ENCODE assay signal across 9 cellular contexts in the genomic region with DNA sequence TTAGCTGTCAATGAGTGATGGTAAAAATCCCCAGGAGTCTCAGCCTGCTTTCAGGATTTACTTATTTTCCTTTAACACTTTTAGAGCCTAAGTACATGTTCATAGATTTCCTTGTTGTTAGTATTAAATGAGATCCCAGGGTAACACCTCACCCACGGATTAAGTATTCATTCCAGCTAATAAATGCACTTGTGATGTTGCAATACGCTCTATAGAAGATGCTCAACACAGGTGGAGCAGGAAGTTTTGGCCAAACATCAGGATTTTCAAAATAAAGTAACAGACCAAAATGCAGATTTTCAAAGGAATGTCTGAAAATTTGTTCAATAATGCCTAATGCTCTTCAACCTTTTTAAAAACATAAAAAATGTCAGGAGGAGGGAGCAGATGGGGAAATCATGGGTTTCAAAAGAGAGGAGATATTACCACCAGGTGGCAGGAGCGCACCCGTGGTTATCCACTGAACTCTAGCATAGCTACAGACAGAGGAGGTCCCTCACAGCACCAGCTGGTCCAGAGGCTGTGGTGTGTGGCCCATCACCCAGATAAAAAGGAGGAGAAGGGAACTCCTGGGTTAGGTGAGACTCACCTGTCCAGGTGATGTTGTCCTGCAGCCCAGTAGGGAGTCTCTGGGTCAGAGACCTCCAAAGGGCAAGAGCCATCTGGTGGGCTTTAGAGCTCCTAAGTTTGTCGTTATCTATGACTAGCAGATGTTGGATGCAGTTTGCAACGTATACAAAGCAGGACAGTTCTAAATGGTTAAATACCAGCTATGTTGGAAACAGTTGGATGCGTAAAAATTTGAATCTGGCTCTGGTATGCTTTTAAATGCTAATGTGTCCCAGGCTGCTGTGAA.
DNase-seq lines count a peak whose midpoint lies in the region; ATAC-seq and TF ChIP-seq lines count a peak whose summit lies in the region.
"Had no signal": no experiment of that assay in that cellular context is flagged by ENCODE, and none has a peak within 500 bp of the region (broad histone marks: within the 10 kb centered on the region; RNA-seq: fewer than 3 reads in every experiment).

No MANE protein-coding gene starts in this region.

- no peaks in the 10 kb centered on the region for H3K4me1 ChIP-seq in CD8-positive, alpha-beta T cell (ENCODE audit: insufficient read depth, low read length)
- no peaks in the 10 kb centered on the region for H3K4me1 ChIP-seq in Panc1 (ENCODE audit: control insufficient read depth, insufficient read depth, low read length)

- H3K27ac Mint-ChIP-seq in CD8-positive, alpha-beta T cell, result no peak overlapping the region

- H3K27me3 ChIP-seq in CD8-positive, alpha-beta T cell (ENCODE audit: insufficient read depth, low read length), result no peaks in the 10 kb centered on the region
- H3K27me3 ChIP-seq in Panc1 (ENCODE audit: control insufficient read depth, insufficient read depth, low read length), result no peaks in the 10 kb centered on the region

- no peaks in the 10 kb centered on the region for H3K4me1 Mint-ChIP-seq in CD8-positive, alpha-beta T cell (ENCODE audit: low read depth)

- intact Hi-C loops in CD8-positive, alpha-beta T cell (cut with DNase I, micrococcal nuclease), result loop anchor here (1.0 to 5.0 kb wide), 4 partner anchors 184 to 568 kb away; no protein-coding TSS in a partner anchor
- intact Hi-C loops in Panc1 (cut with micrococcal nuclease; ENCODE audit: unreplicated experiment), result loop anchor here (5.0 kb wide), 1 partner anchor 274 kb away; no protein-coding TSS in a partner anchor
- intact Hi-C loops in Right ventricle myocardium superior (cut with DNase I), result loop anchor here (5.0 to 10.0 kb wide), 2 partner anchors 186 to 274 kb away; no protein-coding TSS in a partner anchor

- peak; percentile 46 for TF ChIP-seq CTCF in CD8-positive, alpha-beta T cell (IDR thresholded peaks at IDR 0.05)
- TF ChIP-seq CTCF in Panc1 (IDR thresholded peaks at IDR 0.05), result peak; percentile 71

- no peak for ATAC-seq in CD8-positive, alpha-beta T cell
- peak; percentile 80 for ATAC-seq in GM19043 (IDR thresholded peaks at IDR 0.05; ENCODE audit: low read depth, unreplicated experiment)
- peak; percentile 86 for ATAC-seq in HG03442 (IDR thresholded peaks at IDR 0.05; ENCODE audit: unreplicated experiment)
- ATAC-seq in Panc1, result peak; percentile 77
- ATAC-seq in Right ventricle myocardium superior (ENCODE audit: poor library complexity), result peak; percentile 79
- ATAC-seq: T-helper 17 cell had no signal

- H3K36me3 ChIP-seq in CD8-positive, alpha-beta T cell (ENCODE audit: insufficient read depth, low read length), result no peaks in the 10 kb centered on the region
- H3K36me3 ChIP-seq in Panc1 (ENCODE audit: control insufficient read depth, insufficient read depth, low read length), result no peaks in the 10 kb centered on the region

- peaks cover 17% of the 10 kb centered on the region for H3K27me3 Mint-ChIP-seq in CD8-positive, alpha-beta T cell (ENCODE audit: low read depth)

- in situ Hi-C loops in Panc1 (cut with HindIII; ENCODE audit: low pct_unique_long_range_greater_than_20kb, low sequenced_read_pairs), result no loop called here

- H3K36me3 Mint-ChIP-seq in CD8-positive, alpha-beta T cell, result no peaks in the 10 kb centered on the region

- BruUV-seq in Panc1 (replicated peaks; lab: Mats Ljungman, UMichigan), result no TSS peak

- CTCF ChIA-PET in CD8-positive, alpha-beta T cell (lab: Charles Lee), result interaction anchor here (0.8 to 2.8 kb wide), 7 partner anchors 41 to 569 kb away, joined by 3 to 10 read pairs (median 3); no protein-coding TSS in a partner anchor
- CTCF ChIA-PET in Panc1 (lab: Charles Lee), result interaction anchor here (0.5 kb wide), 1 partner anchor 398 kb away, joined by 7 read pairs; no protein-coding TSS in a partner anchor

- no peak overlapping the region for H3K4me3 ChIP-seq in CD8-positive, alpha-beta T cell (ENCODE audit: low read depth, low read length)
- H3K4me3 ChIP-seq in Panc1 (ENCODE audit: low read depth in 2 of 2, low read length in 2 of 2), result no peak overlapping the region

- no peaks in the 10 kb centered on the region for H3K9me3 ChIP-seq in CD8-positive, alpha-beta T cell (ENCODE audit: low read length)
- no peaks in the 10 kb centered on the region for H3K9me3 ChIP-seq in Panc1 (ENCODE audit: control insufficient read depth, insufficient read depth, low read depth, low read length)

- H3K9me3 Mint-ChIP-seq in CD8-positive, alpha-beta T cell, result no peaks in the 10 kb centered on the region

- peak in 5 of 7 experiments; percentile 9 to 54 (median 32) for DNase-seq in CD8-positive, alpha-beta T cell
- DNase-seq in Panc1 (ENCODE audit: low read depth, low spot score) (no peak), Right ventricle myocardium superior (peak; percentile 63), putamen (ENCODE audit: low spot score) (peak; percentile 30), germinal center (ENCODE audit: low spot score) (no peak)
- peak; percentile 40 for DNase-seq in activated naive CD4-positive, alpha-beta T cell treated with Interleukin-2 at 50 U/mL for 16 hours

- POLR2A ChIA-PET in CD8-positive, alpha-beta T cell (lab: Charles Lee), result no interaction called here
- POLR2A ChIA-PET in Panc1 (lab: Charles Lee), result no interaction called here

- no peak overlapping the region for H3K27ac ChIP-seq in CD8-positive, alpha-beta T cell (ENCODE audit: low read depth, low read length)
- H3K27ac ChIP-seq in Panc1 (ENCODE audit: low read length), result no peak overlapping the region

- H3K4me3 Mint-ChIP-seq in CD8-positive, alpha-beta T cell, result no peak overlapping the region
- H3K4me3 Mint-ChIP-seq: T-helper 17 cell had no signal

Comparison
In these comparisons a context has a peak if more than half of its experiments do, and no peak if none do; other contexts are left out.
1. DNase-seq: peak in CD8-positive, alpha-beta T cell (5 of 7), activated naive CD4-positive, alpha-beta T cell treated with Interleukin-2 at 50 U/mL for 16 hours (single experiment), Right ventricle myocardium superior (single experiment) and putamen (single experiment); none in Panc1 (single experiment) and germinal center (single experiment).